Comparison of ENCODE assay signal across 21 cellular contexts in genomic region chr6:170111141-170111664, GRCh38.
"Had no signal": no experiment of that assay in that cellular context is flagged by ENCODE, and none has a peak within 500 bp of the region (broad histone marks: within the 10 kb centered on the region; RNA-seq: fewer than 3 reads in every experiment).

No MANE protein-coding gene starts in this region.

- H3K36me3 Mint-ChIP-seq: activated naive CD4-positive, alpha-beta T cell treated with anti-CD3 and anti-CD28 coated beads, Interleukin-2, amount 50 U/mL, for 24 hours had no signal

- H3K4me3 Mint-ChIP-seq: activated B cell treated with CpG ODN at 0.5 μM for 24 hours; activated CD4-positive, alpha-beta T cell treated with anti-CD3 and anti-CD28 coated beads, Interleukin-2, amount 10 ng/mL, durations not matched to agents 24 days and 14 days; activated naive CD4-positive, alpha-beta T cell treated with anti-CD3 and anti-CD28 coated beads, Interleukin-2, amount 50 U/mL, for 24 hours; activated T-cell treated with anti-CD3 and anti-CD28 coated beads, Interleukin-2, amount 50 U/mL, for 24 hours; activated T-helper 1 cell treated with anti-CD3 and anti-CD28 coated beads, Interleukin-12 subunit alpha, Interleukin-12 subunit beta, Interleukin-2, Interleukin-4 antibody, amounts not matched to agents 30 ng/mL and 10 ng/mL and 1 ng/mL, durations not matched to agents 14 hours and 24 hours and 36 hours had no signal

- DNase-seq: activated B cell treated with CpG ODN at 0.5 μM for 24 hours; activated CD4-positive, alpha-beta T cell treated with anti-CD3 and anti-CD28 coated beads, Interleukin-2, amount 10 ng/mL, durations not matched to agents 24 days and 14 days; activated CD4-positive, alpha-beta T cell treated with anti-CD3 and anti-CD28 coated beads, Interleukin-2, amount 50 U/mL, for 48 hours; activated effector memory CD4-positive, alpha-beta T cell treated with Interleukin-2 at 50 U/mL for 16 hours; activated naive CD4-positive, alpha-beta T cell; Karpas-422; MM.1S; NCI-H1105; NCI-H1436; NCI-H1694 treated with DMSO at 0.1 percent for 48 hours; NCI-H2029 treated with DMSO at 0.1 percent for 48 hours; NCI-H510A treated with DMSO at 0.1 percent for 48 hours; NCI-H69; PC-3; SHP77; SW 1271 had no signal

- H3K9me3 Mint-ChIP-seq: activated B cell treated with CpG ODN at 0.5 μM for 24 hours; activated CD4-positive, alpha-beta T cell treated with anti-CD3 and anti-CD28 coated beads, Interleukin-2, amount 10 ng/mL, durations not matched to agents 24 days and 14 days; activated naive CD4-positive, alpha-beta T cell treated with anti-CD3 and anti-CD28 coated beads, Interleukin-2, amount 50 U/mL, for 24 hours; activated T-cell treated with anti-CD3 and anti-CD28 coated beads, Interleukin-2, amount 50 U/mL, for 24 hours; activated T-helper 1 cell treated with anti-CD3 and anti-CD28 coated beads, Interleukin-12 subunit alpha, Interleukin-12 subunit beta, Interleukin-2, Interleukin-4 antibody, amounts not matched to agents 30 ng/mL and 10 ng/mL and 1 ng/mL, durations not matched to agents 14 hours and 24 hours and 36 hours had no signal

- ATAC-seq: K562, PC-3, SK-N-SH treated with all-trans-retinoic acid at 6 μM for 48 hours had no signal

- H3K27ac Mint-ChIP-seq: activated B cell treated with CpG ODN at 0.5 μM for 24 hours; activated CD4-positive, alpha-beta T cell treated with anti-CD3 and anti-CD28 coated beads, Interleukin-2, amount 10 ng/mL, durations not matched to agents 24 days and 14 days; activated naive CD4-positive, alpha-beta T cell treated with anti-CD3 and anti-CD28 coated beads, Interleukin-2, amount 50 U/mL, for 24 hours; activated T-cell treated with anti-CD3 and anti-CD28 coated beads, Interleukin-2, amount 50 U/mL, for 24 hours; activated T-helper 1 cell treated with anti-CD3 and anti-CD28 coated beads, Interleukin-12 subunit alpha, Interleukin-12 subunit beta, Interleukin-2, Interleukin-4 antibody, amounts not matched to agents 30 ng/mL and 10 ng/mL and 1 ng/mL, durations not matched to agents 14 hours and 24 hours and 36 hours had no signal

- H3K4me1 Mint-ChIP-seq: activated B cell treated with CpG ODN at 0.5 μM for 24 hours; activated CD4-positive, alpha-beta T cell treated with anti-CD3 and anti-CD28 coated beads, Interleukin-2, amount 10 ng/mL, durations not matched to agents 24 days and 14 days; activated naive CD4-positive, alpha-beta T cell treated with anti-CD3 and anti-CD28 coated beads, Interleukin-2, amount 50 U/mL, for 24 hours had no signal

- H3K27me3 Mint-ChIP-seq: activated naive CD4-positive, alpha-beta T cell treated with anti-CD3 and anti-CD28 coated beads, Interleukin-2, amount 50 U/mL, for 24 hours had no signal
